ENCODE assay signal across 23 cellular contexts in the genomic region with DNA sequence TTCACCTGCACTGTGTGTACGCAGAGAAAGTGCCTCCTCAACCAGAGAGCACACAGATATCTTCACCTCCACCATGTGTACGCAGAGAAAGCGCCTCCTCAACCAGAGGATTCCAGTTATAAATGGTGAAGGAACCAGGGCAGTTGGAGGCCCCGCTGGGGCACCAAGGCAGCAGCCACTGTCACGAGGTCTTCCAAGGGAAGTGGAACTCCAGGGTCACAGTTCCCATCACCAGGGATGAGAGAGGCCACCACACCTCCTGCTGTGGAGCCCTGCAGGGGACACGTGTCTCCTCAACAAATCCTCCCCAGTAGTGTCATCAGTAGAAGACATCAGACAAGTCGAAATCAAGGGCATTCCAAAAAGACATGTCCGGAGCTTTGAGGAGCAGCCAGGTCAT. TPM values are rescaled to one million over a fixed set of nuclear protein-coding genes. Genes with fewer than 3 reads are reported as not detected.
"Had no signal": no experiment of that assay in that cellular context is flagged by ENCODE, and none has a peak within 500 bp of the region (broad histone marks: within the 10 kb centered on the region; RNA-seq: fewer than 3 reads in every experiment).

No MANE protein-coding gene starts in this region.

- H3K9me3 Mint-ChIP-seq: activated T-helper 17 cell treated with anti-CD3 and anti-CD28 coated beads, Interleukin-2, amount 50 U/mL, for 72 hours had no signal

- DNase-seq: activated CD4-positive, alpha-beta T cell treated with anti-CD3 and anti-CD28 coated beads, Interleukin-2, amount 50 U/mL, for 1 hour; activated CD4-positive, CD25-positive, alpha-beta regulatory T cell; activated gamma-delta T cell; activated naive CD4-positive, alpha-beta T cell treated with anti-CD3 and anti-CD28 coated beads, Interleukin-2, amount 50 U/mL, for 16 hours; activated T-cell treated with anti-CD3 and anti-CD28 coated beads for 4 hours; activated T-cell treated with anti-CD3 and anti-CD28 coated beads, Interleukin-2, amount 50 U/mL, for 48 hours; cerebellar nuclear complex; MG63; MV-4-11; NCI-H1105; NCI-H1436; NCI-H1694 treated with DMSO at 0.1 percent for 48 hours; NCI-H2029 treated with DMSO at 0.1 percent for 48 hours; NCI-H345; NCI-H510A; NCI-H526 treated with DMSO at 0.1 percent for 48 hours; NCI-H82; SIG-M5; T-helper 17 cell; T1000 had no signal

- H3K4me3 Mint-ChIP-seq: activated T-helper 17 cell treated with anti-CD3 and anti-CD28 coated beads, Interleukin-2, amount 50 U/mL, for 72 hours; brain; T-helper 17 cell had no signal

- H3K27me3 Mint-ChIP-seq: activated T-helper 17 cell treated with anti-CD3 and anti-CD28 coated beads, Interleukin-2, amount 50 U/mL, for 72 hours; brain; T-helper 17 cell had no signal

- ATAC-seq: activated T-helper 17 cell treated with anti-CD3 and anti-CD28 coated beads, Interleukin-2, amount 50 U/mL, for 72 hours; T-helper 17 cell had no signal

RNA-seq across cellular contexts. Expression of a gene that starts 28.2 kb away (rescaled TPM):
- total RNA-seq: RPMI7951 had no signal
